ENCODE assay signal across 26 cellular contexts in genomic region chr2:40034801-40035200, GRCh38.
"Had no signal": no experiment of that assay in that cellular context is flagged by ENCODE, and none has a peak within 500 bp of the region (broad histone marks: within the 10 kb centered on the region; RNA-seq: fewer than 3 reads in every experiment).

No MANE protein-coding gene starts in this region.

- H3K4me1 Mint-ChIP-seq: immature natural killer cell; mesothelial cell of epicardium; stimulated activated effector memory CD8-positive, alpha-beta T cell treated with anti-CD3 and anti-CD28 coated beads, Interleukin-12 subunit alpha, Interleukin-12 subunit beta, amount 100 ng/mL, for 72 hours; stimulated activated naive CD8-positive, alpha-beta T cell treated with anti-CD3 and anti-CD28 coated beads, Interleukin-15, amount 100 ng/mL, for 72 hours; T-cell; WTC11 had no signal

- H3K79me2 ChIP-seq: hepatocyte had no signal

- H3K27me3 ChIP-seq: adrenal gland, ascending aorta, breast epithelium, hepatocyte, left lung, ovary, tibial artery had no signal

- H3K4me2 ChIP-seq: hepatocyte had no signal

- DNase-seq: activated CD4-positive, alpha-beta T cell treated with anti-CD3 and anti-CD28 coated beads, Interleukin-2, amount 50 U/mL, for 4 hours; activated CD8-positive, alpha-beta memory T cell treated with anti-CD3 and anti-CD28 coated beads, Interleukin-2, amount 50 U/mL, for 48 hours; activated naive CD4-positive, alpha-beta T cell; activated T-cell treated with anti-CD3 and anti-CD28 coated beads, Interleukin-2, amount 50 U/mL, for 4 hours; adrenal gland; immature natural killer cell; kidney glomerular epithelial cell; left lung; ovary; stimulated activated CD4-positive, alpha-beta T cell treated with anti-CD3 and anti-CD28 coated beads, Interleukin-2, amount 100 ng/mL, for 24 hours; stimulated activated naive CD8-positive, alpha-beta T cell treated with anti-CD3 and anti-CD28 coated beads, Interleukin-15, amount 100 ng/mL, for 72 hours; T-cell; tibial artery had no signal

- H3K27me3 Mint-ChIP-seq: activated naive CD8-positive, alpha-beta T cell; natural killer cell treated with Interleukin-12 subunit alpha and Interleukin-12 subunit beta and Interleukin-15 and Interleukin-18, amount 100 ng/mL, for 72 hours; stimulated activated naive CD8-positive, alpha-beta T cell treated with anti-CD3 and anti-CD28 coated beads, Interleukin-15, amount 100 ng/mL, for 72 hours; T-cell had no signal

- H3K9me3 ChIP-seq: adrenal gland, ascending aorta, ovary, prostate gland had no signal

- H3K36me3 ChIP-seq: adrenal gland, ascending aorta, breast epithelium, left lung, ovary, prostate gland, tibial artery had no signal

- H3K4me3 ChIP-seq: adrenal gland, ascending aorta, breast epithelium, coronary artery, hepatocyte, left lung, lung, ovary, prostate gland, tibial artery had no signal

- ATAC-seq: activated T-cell treated with anti-CD3 and anti-CD28 coated beads, Interleukin-2, amount 50 U/mL, for 4 hours; left lung; natural killer cell treated with Interleukin-12 subunit alpha and Interleukin-12 subunit beta and Interleukin-15 and Interleukin-18, amount 100 ng/mL, for 72 hours; stimulated activated effector memory CD8-positive, alpha-beta T cell treated with anti-CD3 and anti-CD28 coated beads, Interleukin-12 subunit alpha, Interleukin-12 subunit beta, amount 100 ng/mL, for 72 hours; stimulated activated naive CD8-positive, alpha-beta T cell treated with anti-CD3 and anti-CD28 coated beads, Interleukin-15, amount 100 ng/mL, for 72 hours; T-cell; WTC11 had no signal

- H3K4me3 Mint-ChIP-seq: activated naive CD8-positive, alpha-beta T cell; activated T-cell treated with anti-CD3 and anti-CD28 coated beads, Interleukin-2, amount 50 U/mL, for 4 hours; immature natural killer cell; mesothelial cell of epicardium; natural killer cell treated with Interleukin-12 subunit alpha and Interleukin-12 subunit beta and Interleukin-15 and Interleukin-18, amount 100 ng/mL, for 72 hours; stimulated activated effector memory CD8-positive, alpha-beta T cell treated with anti-CD3 and anti-CD28 coated beads, Interleukin-12 subunit alpha, Interleukin-12 subunit beta, amount 100 ng/mL, for 72 hours; stimulated activated naive CD8-positive, alpha-beta T cell treated with anti-CD3 and anti-CD28 coated beads, Interleukin-15, amount 100 ng/mL, for 72 hours; T-cell; T-helper 2 cell treated with Interferon-gamma antibody and Interleukin-4, amounts not matched to agents 5 μg/mL and 100 μg/mL, for 36 hours; WTC11 had no signal

- H3K4me1 ChIP-seq: ascending aorta, breast epithelium, prostate gland, tibial artery had no signal

- H3K36me3 Mint-ChIP-seq: activated naive CD8-positive, alpha-beta T cell; immature natural killer cell; mesothelial cell of epicardium; natural killer cell treated with Interleukin-12 subunit alpha and Interleukin-12 subunit beta and Interleukin-15 and Interleukin-18, amount 100 ng/mL, for 72 hours; stimulated activated effector memory CD8-positive, alpha-beta T cell treated with anti-CD3 and anti-CD28 coated beads, Interleukin-12 subunit alpha, Interleukin-12 subunit beta, amount 100 ng/mL, for 72 hours; T-cell had no signal

- H2AFZ ChIP-seq: hepatocyte had no signal

- H3K27ac Mint-ChIP-seq: activated naive CD8-positive, alpha-beta T cell; activated T-helper 2 cell treated with anti-CD3 and anti-CD28 coated beads, Interferon-gamma antibody, Interleukin-2, Interleukin-4, amounts not matched to agents 10 μg/mL and 5 μg/mL and 100 μg/mL, durations not matched to agents 14 hours and 24 hours and 36 hours; immature natural killer cell; mesothelial cell of epicardium; natural killer cell treated with Interleukin-12 subunit alpha and Interleukin-12 subunit beta and Interleukin-15 and Interleukin-18, amount 100 ng/mL, for 72 hours; stimulated activated effector memory CD8-positive, alpha-beta T cell treated with anti-CD3 and anti-CD28 coated beads, Interleukin-12 subunit alpha, Interleukin-12 subunit beta, amount 100 ng/mL, for 72 hours; stimulated activated naive CD8-positive, alpha-beta T cell treated with anti-CD3 and anti-CD28 coated beads, Interleukin-15, amount 100 ng/mL, for 72 hours; T-cell; T-helper 2 cell treated with Interferon-gamma antibody and Interleukin-4, amounts not matched to agents 5 μg/mL and 100 μg/mL, for 36 hours; WTC11 had no signal

- H3K27ac ChIP-seq: adrenal gland, ascending aorta, breast epithelium, coronary artery, hepatocyte, left lung, ovary, prostate gland, tibial artery had no signal

- H3K9me3 Mint-ChIP-seq: activated T-cell treated with anti-CD3 and anti-CD28 coated beads, Interleukin-2, amount 50 U/mL, for 4 hours had no signal
